ENCODE assay signal across 1 cellular context in genomic region chr1:151198254-151199127, GRCh38.
A peak's percentile ranks its signal among the peaks of the same experiment; 100 is the strongest.
TF ChIP-seq lines count a peak whose summit lies in the region.

Gene PIP5K1A (plus strand): TSS chr1:151198552. CDS start chr1:151198997, 445 bp downstream.

TF ChIP-seq in HEK293, 187 proteins besides CTCF, POLR2A, EP300 and RAD21 (continued from another document and continues in another):
- no peak for TF ChIP-seq ZNF248 (tag by site-specific recombination; IDR thresholded peaks at IDR 0.05)
- peak; percentile 82; the same call in 1 of the 2 replicates for TF ChIP-seq ZNF785 (tag by site-specific recombination; IDR thresholded peaks at IDR 0.05)
- TF ChIP-seq ZNF558 (tag by site-specific recombination; IDR thresholded peaks at IDR 0.05) = peak; percentile 15; the same call in 1 of the 2 replicates
- no peak for TF ChIP-seq PRDM6 (tag by site-specific recombination; IDR thresholded peaks at IDR 0.05)
- TF ChIP-seq ZNF677 (tag by site-specific recombination; IDR thresholded peaks at IDR 0.05) = no peak
- no peak for TF ChIP-seq ZBTB1 (tag by site-specific recombination; IDR thresholded peaks at IDR 0.05)
- TF ChIP-seq ATF2 (tag by site-specific recombination; IDR thresholded peaks at IDR 0.05; ENCODE audit: low read depth) = no peak
- TF ChIP-seq ZNF148 (tag by site-specific recombination; IDR thresholded peaks at IDR 0.05; ENCODE audit: borderline replicate concordance) = no peak
- TF ChIP-seq ZNF600 (tag by site-specific recombination; IDR thresholded peaks at IDR 0.05) = peak; percentile 78; the same call in 1 of the 2 replicates
- TF ChIP-seq ZNF664 (tag by site-specific recombination; IDR thresholded peaks at IDR 0.05) = no peak
- TF ChIP-seq KLF1 (tag by site-specific recombination; IDR thresholded peaks at IDR 0.05) = no peak
- TF ChIP-seq INSM2 (tag by site-specific recombination; IDR thresholded peaks at IDR 0.05) = no peak
- no peak for TF ChIP-seq ZNF571 (tag by site-specific recombination; IDR thresholded peaks at IDR 0.05)
- no peak for TF ChIP-seq ZNF830 (tag by site-specific recombination; IDR thresholded peaks at IDR 0.05; ENCODE audit: low read depth)
- TF ChIP-seq ZNF350 (tag by site-specific recombination; IDR thresholded peaks at IDR 0.05) = no peak
- TF ChIP-seq RBAK (tag by site-specific recombination; IDR thresholded peaks at IDR 0.05) = no peak
- TF ChIP-seq ZNF501 (tag by site-specific recombination; IDR thresholded peaks at IDR 0.05) = 0 out of 2 replicates have a peak, but pooled peaks have one; percentile 12
- TF ChIP-seq ZNF621 (tag by site-specific recombination; IDR thresholded peaks at IDR 0.05) = no peak
- no peak for TF ChIP-seq ZNF837 (tag by site-specific recombination; IDR thresholded peaks at IDR 0.05)
- TF ChIP-seq ZNF362 (tag by site-specific recombination; IDR thresholded peaks at IDR 0.05) = peak; percentile 81
- TF ChIP-seq ZNF624 (tag by site-specific recombination; IDR thresholded peaks at IDR 0.05) = no peak
- TF ChIP-seq ZNF596 (tag by site-specific recombination; IDR thresholded peaks at IDR 0.05) = no peak
- TF ChIP-seq ZNF335 (tag by site-specific recombination; conservative IDR thresholded peaks at IDR 0.05) = peak; percentile 78
- TF ChIP-seq ZNF561 (tag by site-specific recombination; IDR thresholded peaks at IDR 0.05; ENCODE audit: borderline replicate concordance) = no peak
- peak; percentile 60 for TF ChIP-seq ZBTB26 (tag by site-specific recombination; optimal IDR thresholded peaks at IDR 0.05)
- no peak for TF ChIP-seq ZNF704 (tag by site-specific recombination; IDR thresholded peaks at IDR 0.05)
- TF ChIP-seq ZNF514 (tag by site-specific recombination; IDR thresholded peaks at IDR 0.05) = no peak
- TF ChIP-seq ZNF449 (tag by site-specific recombination; IDR thresholded peaks at IDR 0.05) = peak; percentile 87
- TF ChIP-seq ZXDB (tag by site-specific recombination; IDR thresholded peaks at IDR 0.05) = peak; percentile 82
- no peak for TF ChIP-seq ZNF324 (tag by site-specific recombination; IDR thresholded peaks at IDR 0.05)
- no peak; the same call in none of the 2 replicates for TF ChIP-seq ZNF580 (tag by site-specific recombination; IDR thresholded peaks at IDR 0.05)
- no peak for TF ChIP-seq GLI4 (tag by site-specific recombination; IDR thresholded peaks at IDR 0.05)
- no peak for TF ChIP-seq ZNF843 (tag by site-specific recombination; IDR thresholded peaks at IDR 0.05)
- TF ChIP-seq REST (tag by site-specific recombination; IDR thresholded peaks at IDR 0.05) = no peak
- TF ChIP-seq ZBTB48 (tag by site-specific recombination; IDR thresholded peaks at IDR 0.05) = peak; percentile 83
- peak; percentile 86 for TF ChIP-seq YY1 (tag by site-specific recombination; IDR thresholded peaks at IDR 0.05)
- TF ChIP-seq ZNF701 (tag by site-specific recombination; IDR thresholded peaks at IDR 0.05) = no peak
- TF ChIP-seq KLF7 (tag by site-specific recombination; IDR thresholded peaks at IDR 0.05; ENCODE audit: borderline replicate concordance) = no peak
- no peak for TF ChIP-seq ZNF112 (tag by site-specific recombination; IDR thresholded peaks at IDR 0.05)
- no peak for TF ChIP-seq ZBTB20 (tag by site-specific recombination; IDR thresholded peaks at IDR 0.05)
- no peak for TF ChIP-seq ZNF777 (tag by site-specific recombination; IDR thresholded peaks at IDR 0.05; ENCODE audit: borderline replicate concordance)
- TF ChIP-seq ZSCAN4 (tag by site-specific recombination; IDR thresholded peaks at IDR 0.05) = no peak; the same call in 1 of the 2 replicates
- TF ChIP-seq ZBTB44 (tag by site-specific recombination; IDR thresholded peaks at IDR 0.05) = no peak
